ENCODE assay signal across 23 cellular contexts in the genomic region with DNA sequence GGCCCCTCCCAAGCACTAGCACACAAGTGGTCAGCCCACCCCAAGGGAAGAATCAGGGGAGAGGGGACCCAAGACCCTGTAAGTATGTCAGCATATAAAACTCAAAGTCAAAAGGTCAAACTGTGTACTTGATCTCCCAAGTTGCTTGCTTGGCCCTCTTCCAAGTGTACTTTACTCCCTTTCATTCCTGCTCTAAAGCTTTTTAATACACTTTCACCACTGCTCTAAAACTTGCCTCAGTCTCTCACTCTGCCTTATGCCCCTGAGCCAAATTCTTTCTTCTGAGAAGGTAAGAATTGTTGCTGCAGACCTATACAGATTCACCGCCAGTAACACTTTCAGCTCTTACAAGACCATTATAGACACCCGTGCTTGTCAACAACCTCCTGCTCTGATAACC. TPM values are rescaled to one million over a fixed set of nuclear protein-coding genes. Genes with fewer than 3 reads are reported as not detected.
DNase-seq lines count a peak whose midpoint lies in the region; ATAC-seq and TF ChIP-seq lines count a peak whose summit lies in the region.
"Had no signal": no experiment of that assay in that cellular context is flagged by ENCODE, and none has a peak within 500 bp of the region (broad histone marks: within the 10 kb centered on the region; RNA-seq: fewer than 3 reads in every experiment).

No MANE protein-coding gene starts in this region.

- H3K79me2 ChIP-seq in KMS-11 (ENCODE audit: insufficient read depth, low read depth) = no peaks in the 10 kb centered on the region

- H3K27me3 Mint-ChIP-seq in activated CD8-positive, alpha-beta T cell treated with anti-CD3 and anti-CD28 coated beads, Interleukin-2, amount 10 ng/mL, durations not matched to agents 7 days and 5 days (ENCODE audit: low read depth) = no peaks in the 10 kb centered on the region
- H3K27me3 Mint-ChIP-seq in natural killer cell treated with Interleukin-12 subunit alpha and Interleukin-12 subunit beta and Interleukin-15 and Interleukin-18, amount 100 ng/mL, for 72 hours = no peaks in the 10 kb centered on the region

- H3K27ac ChIP-seq in KMS-11 = peak overlapping the region; percentile 96

- H3K9me3 Mint-ChIP-seq in activated CD8-positive, alpha-beta T cell treated with anti-CD3 and anti-CD28 coated beads, Interleukin-2, amount 10 ng/mL, durations not matched to agents 7 days and 5 days (ENCODE audit: insufficient read depth) = peaks cover 6% of the 10 kb centered on the region
- peaks cover 2% of the 10 kb centered on the region for H3K9me3 Mint-ChIP-seq in natural killer cell treated with Interleukin-12 subunit alpha and Interleukin-12 subunit beta and Interleukin-15 and Interleukin-18, amount 100 ng/mL, for 72 hours
- H3K9me3 Mint-ChIP-seq: H9 had no signal

- POLR2A ChIA-PET in activated CD8-positive, alpha-beta T cell treated with anti-CD3 and anti-CD28 coated beads, Interleukin-2, amount 10 ng/mL, durations not matched to agents 7 days and 5 days (lab: Charles Lee) = interaction anchor here (1.3 to 6.3 kb wide), 3 partner anchors 16 to 813 kb away, joined by 5 to 100 read pairs (median 21); partner anchors contain the start of gene RNASEH2B

- H3K27me3 ChIP-seq in KMS-11 (ENCODE audit: insufficient read depth, low read depth) = no peaks in the 10 kb centered on the region
- H3K27me3 ChIP-seq: heart left ventricle, transverse colon had no signal

- H3K4me1 ChIP-seq in KMS-11 (ENCODE audit: low read depth, poor library complexity, severe bottlenecking) = peaks cover 64% of the 10 kb centered on the region

- peak overlapping the region; percentile 94 for H3K27ac Mint-ChIP-seq in activated CD8-positive, alpha-beta T cell treated with anti-CD3 and anti-CD28 coated beads, Interleukin-2, amount 10 ng/mL, durations not matched to agents 7 days and 5 days
- H3K27ac Mint-ChIP-seq in natural killer cell treated with Interleukin-12 subunit alpha and Interleukin-12 subunit beta and Interleukin-15 and Interleukin-18, amount 100 ng/mL, for 72 hours = peak overlapping the region in 1 of 2 donors; percentile 88

- DNase-seq in NCI-H82 (lab: John Stamatoyannopoulos, UW) (peak; percentile 29), NCI-H82 treated with DMSO at 0.1 percent for 48 hours (lab: John Stamatoyannopoulos, UW; ENCODE audit: unreplicated experiment) (no peak), NCI-H2107 (lab: John Stamatoyannopoulos, UW) (no peak), HK-2 (ENCODE audit: unreplicated experiment) (no peak)
- no peak for DNase-seq in activated CD8-positive, alpha-beta T cell treated with anti-CD3 and anti-CD28 coated beads, Interleukin-2, amount 10 ng/mL, durations not matched to agents 7 days and 5 days
- no peak for DNase-seq in natural killer cell treated with Interleukin-12 subunit alpha and Interleukin-12 subunit beta and Interleukin-15 and Interleukin-18, amount 100 ng/mL, for 72 hours (ENCODE audit: low spot score)
- DNase-seq in stimulated activated CD4-positive, alpha-beta T cell treated with anti-CD3 and anti-CD28 coated beads, Interleukin-12 subunit alpha, Interleukin-12 subunit beta, amount 100 ng/mL, for 4 hours = no peak
- DNase-seq: 8988T; activated T-cell treated with anti-CD3 and anti-CD28 coated beads, Interleukin-2, amount 50 U/mL, for 4 hours; amniotic stem cell; caudate nucleus; effector memory CD4-positive, alpha-beta T cell; H9; heart left ventricle; mesenchymal stem cell; NCI-H1436; stimulated activated naive CD4-positive, alpha-beta T cell; T-helper 9 cell; transverse colon had no signal

- H3K4me3 Mint-ChIP-seq in activated CD8-positive, alpha-beta T cell treated with anti-CD3 and anti-CD28 coated beads, Interleukin-2, amount 10 ng/mL, durations not matched to agents 7 days and 5 days = no peak overlapping the region
- peak overlapping the region; percentile 6 for H3K4me3 Mint-ChIP-seq in natural killer cell treated with Interleukin-12 subunit alpha and Interleukin-12 subunit beta and Interleukin-15 and Interleukin-18, amount 100 ng/mL, for 72 hours
- H3K4me3 Mint-ChIP-seq: activated T-cell treated with anti-CD3 and anti-CD28 coated beads, Interleukin-2, amount 50 U/mL, for 4 hours; neural crest cell had no signal

- peak overlapping the region; percentile 94 for H3K4me2 ChIP-seq in KMS-11

- CTCF ChIA-PET in activated CD8-positive, alpha-beta T cell treated with anti-CD3 and anti-CD28 coated beads, Interleukin-2, amount 10 ng/mL, durations not matched to agents 7 days and 5 days (lab: Charles Lee) = interaction anchor here (1.4 to 6.3 kb wide), 4 partner anchors 14 to 89 kb away, joined by 3 to 91 read pairs (median 24); partner anchors contain the start of gene RNASEH2B

- H4K20me1 ChIP-seq in KMS-11 (ENCODE audit: insufficient read depth) = no peaks in the 10 kb centered on the region

- TF ChIP-seq CTCF in KMS-11 (conservative IDR thresholded peaks at IDR 0.05; ENCODE audit: low read depth, low read length) = no peak

- H3K4me1 Mint-ChIP-seq in activated CD8-positive, alpha-beta T cell treated with anti-CD3 and anti-CD28 coated beads, Interleukin-2, amount 10 ng/mL, durations not matched to agents 7 days and 5 days (ENCODE audit: low read depth) = peaks cover 52% of the 10 kb centered on the region
- H3K4me1 Mint-ChIP-seq in natural killer cell treated with Interleukin-12 subunit alpha and Interleukin-12 subunit beta and Interleukin-15 and Interleukin-18, amount 100 ng/mL, for 72 hours (ENCODE audit: low read depth in 2 of 2) = peaks cover 26 to 46% of the 10 kb centered on the region in 2 donors
- H3K4me1 Mint-ChIP-seq: neural crest cell had no signal

- peak overlapping the region; percentile 63 for H2AFZ ChIP-seq in KMS-11 (ENCODE audit: low read depth)

- ATAC-seq in activated CD8-positive, alpha-beta T cell treated with anti-CD3 and anti-CD28 coated beads, Interleukin-2, amount 10 ng/mL, durations not matched to agents 7 days and 5 days = no peak
- no peak for ATAC-seq in natural killer cell treated with Interleukin-12 subunit alpha and Interleukin-12 subunit beta and Interleukin-15 and Interleukin-18, amount 100 ng/mL, for 72 hours
- ATAC-seq: heart left ventricle had no signal

- H3K9ac ChIP-seq in KMS-11 = peak overlapping the region; percentile 76; the same call in 1 of the 2 replicates

- H3K36me3 Mint-ChIP-seq in activated CD8-positive, alpha-beta T cell treated with anti-CD3 and anti-CD28 coated beads, Interleukin-2, amount 10 ng/mL, durations not matched to agents 7 days and 5 days (ENCODE audit: low read depth) = peaks cover 18% of the 10 kb centered on the region
- H3K36me3 Mint-ChIP-seq in natural killer cell treated with Interleukin-12 subunit alpha and Interleukin-12 subunit beta and Interleukin-15 and Interleukin-18, amount 100 ng/mL, for 72 hours = peaks cover 13% of the 10 kb centered on the region

- H3K4me3 ChIP-seq in KMS-11 (IDR thresholded peaks at IDR 0.05; ENCODE audit: insufficient read depth, low read depth, low read length) = no peak overlapping the region
- H3K4me3 ChIP-seq: heart left ventricle, transverse colon had no signal

- no peaks in the 10 kb centered on the region for H3K36me3 ChIP-seq in KMS-11 (ENCODE audit: insufficient read depth)
- H3K36me3 ChIP-seq: heart left ventricle, transverse colon had no signal

RNA-seq across cellular contexts. Expression of gene RNASEH2B, which starts 15.1 kb away (rescaled TPM):
- 100 to 1,000 TPM; 105 to 107 TPM for total RNA-seq in activated CD8-positive, alpha-beta T cell treated with anti-CD3 and anti-CD28 coated beads, Interleukin-2, amount 10 ng/mL, durations not matched to agents 7 days and 5 days
- 10 to 100 TPM; 33.3 to 64.2 TPM for total RNA-seq in natural killer cell treated with Interleukin-12 subunit alpha and Interleukin-12 subunit beta and Interleukin-15 and Interleukin-18, amount 100 ng/mL, for 72 hours

RNA-seq across cellular contexts. Expression of gene DLEU7, which starts 51.0 kb away (rescaled TPM):
- total RNA-seq in activated CD8-positive, alpha-beta T cell treated with anti-CD3 and anti-CD28 coated beads, Interleukin-2, amount 10 ng/mL, durations not matched to agents 7 days and 5 days = not detected
- not detected for total RNA-seq in natural killer cell treated with Interleukin-12 subunit alpha and Interleukin-12 subunit beta and Interleukin-15 and Interleukin-18, amount 100 ng/mL, for 72 hours
- total RNA-seq: activated T-cell treated with anti-CD3 and anti-CD28 coated beads, Interleukin-2, amount 50 U/mL, for 4 hours; fibroblast of lung; pulmonary artery endothelial cell had no signal
